Comparison of ENCODE assay signal across 25 cellular contexts in the genomic region with DNA sequence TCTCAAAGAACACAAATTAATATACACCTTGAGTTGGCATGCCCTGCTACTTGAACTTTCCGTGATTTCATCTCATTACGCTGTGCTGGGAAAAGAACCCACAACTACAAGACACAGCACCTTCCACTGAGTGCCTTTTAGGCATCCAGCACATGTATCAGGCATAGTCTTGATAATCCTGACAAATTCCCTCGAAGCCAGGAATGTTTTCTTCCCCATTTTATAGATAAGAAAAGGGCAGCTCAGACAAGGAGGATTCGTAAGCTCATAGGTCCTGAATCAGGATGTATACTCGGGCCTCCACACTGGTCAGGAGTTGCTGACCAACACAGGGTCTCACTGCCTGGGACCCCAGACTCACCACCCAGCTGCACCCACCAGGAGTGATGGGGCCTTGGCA.
"Had no signal": no experiment of that assay in that cellular context is flagged by ENCODE, and none has a peak within 500 bp of the region (broad histone marks: within the 10 kb centered on the region; RNA-seq: fewer than 3 reads in every experiment).

No MANE protein-coding gene starts in this region.

- H3K27ac ChIP-seq: neural progenitor cell, ovary, parathyroid adenoma, psoas muscle, right lobe of liver, suprapubic skin, testis, tibial artery, upper lobe of right lung had no signal

- H3K27me3 ChIP-seq: neural progenitor cell, ovary, right lobe of liver, sigmoid colon, suprapubic skin, testis, tibial artery, transverse colon, upper lobe of right lung had no signal

- H3K4me1 ChIP-seq: neural progenitor cell, psoas muscle, right lobe of liver, testis, upper lobe of right lung had no signal

- H3K36me3 ChIP-seq: neural progenitor cell, ovary, right lobe of liver, sigmoid colon, suprapubic skin, tibial artery, transverse colon, upper lobe of right lung had no signal

- FAIRE-seq: small intestine had no signal

- DNase-seq: naive thymus-derived CD4-positive, alpha-beta T cell; natural killer cell; occipital lobe; ovary; posterior cingulate gyrus; psoas muscle; right cardiac atrium; right lobe of liver; sigmoid colon; small intestine; stimulated activated CD4-positive, alpha-beta T cell treated with anti-CD3 and anti-CD28 coated beads, Interleukin-15, amount 100 ng/mL, for 24 hours; stimulated activated CD4-positive, alpha-beta T cell treated with anti-CD3 and anti-CD28 coated beads, Interleukin-2, amount 100 ng/mL, for 24 hours; stimulated activated CD4-positive, alpha-beta T cell treated with anti-CD3 and anti-CD28 coated beads, Interleukin-2, amount 100 ng/mL, for 48 hours; stimulated activated CD4-positive, alpha-beta T cell treated with anti-CD3 and anti-CD28 coated beads, Interleukin-4, amount 100 ng/mL, for 24 hours; stimulated activated naive CD4-positive, alpha-beta T cell; stimulated activated naive CD8-positive, alpha-beta T cell treated with anti-CD3 and anti-CD28 coated beads, Interleukin-15, amount 100 ng/mL, for 72 hours; stimulated activated naive CD8-positive, alpha-beta T cell treated with anti-CD3 and anti-CD28 coated beads, Interleukin-15, Interleukin-2, amounts not matched to agents 100 U/mL and 50 U/mL, for 24 hours; substantia nigra; testis; tibial artery; transverse colon; upper lobe of right lung had no signal

- H3K4me3 ChIP-seq: neural progenitor cell, ovary, psoas muscle, right lobe of liver, sigmoid colon, suprapubic skin, testis, tibial artery, transverse colon, upper lobe of right lung had no signal

- H3K9me3 ChIP-seq: ovary, right lobe of liver, suprapubic skin, testis, tibial artery, transverse colon, upper lobe of right lung had no signal
